Comparison of ENCODE assay signal across 8 cellular contexts in the genomic region with DNA sequence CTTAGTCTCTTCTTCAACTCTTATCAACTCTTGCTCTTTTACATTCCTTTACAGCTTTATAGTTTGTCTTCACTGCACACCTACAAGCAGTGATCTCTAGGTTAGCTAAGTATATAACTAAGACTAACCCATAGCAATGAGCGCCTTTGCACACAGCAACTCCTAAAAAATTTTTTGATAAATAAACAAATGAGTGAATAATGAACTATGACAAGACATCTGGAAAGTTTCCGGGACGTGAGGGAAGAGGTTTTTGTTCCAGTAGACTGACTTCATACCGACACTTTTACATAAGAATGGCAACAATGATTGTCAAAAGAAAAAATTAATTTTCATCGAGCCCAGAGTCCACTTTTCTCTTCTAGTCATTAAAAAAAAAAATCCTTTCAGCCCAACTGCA.
DNase-seq lines count a peak whose midpoint lies in the region; ATAC-seq and TF ChIP-seq lines count a peak whose summit lies in the region.

No MANE protein-coding gene starts in this region.

- H3K4me3 ChIP-seq in astrocyte of the spinal cord (ENCODE audit: low read depth, low read length), result peak overlapping the region; percentile 61
- peak overlapping the region; percentile 58 to 88 (median 67) for H3K4me3 ChIP-seq in liver (ENCODE audit: low read depth in 1 of 3, low read length in 3 of 3)
- peak overlapping the region; percentile 50 to 92 (median 58) for H3K4me3 ChIP-seq in transverse colon

- peaks cover 0 to 2% of the 10 kb centered on the region in 2 donors for H3K36me3 Mint-ChIP-seq in activated T-cell treated with anti-CD3 and anti-CD28 coated beads, Interleukin-2, amount 50 U/mL, for 72 hours (ENCODE audit: insufficient read depth in 2 of 2)

- no peak for DNase-seq in activated T-cell treated with anti-CD3 and anti-CD28 coated beads, Interleukin-2, amount 50 U/mL, for 72 hours
- no peak for DNase-seq in activated T-cell treated with anti-CD3 and anti-CD28 coated beads, Interleukin-2, amount 50 U/mL, for 1 hour
- DNase-seq in astrocyte of the spinal cord (ENCODE audit: low read depth, low spot score) (no peak), transverse colon (no peak), NCI-H524 treated with DMSO at 0.1 percent for 48 hours (lab: John Stamatoyannopoulos, UW) (no peak), UCSD-AML1 (lab: John Stamatoyannopoulos, UW; ENCODE audit: unreplicated experiment) (no peak)
- DNase-seq in activated CD8-positive, alpha-beta memory T cell treated with anti-CD3 and anti-CD28 coated beads, Interleukin-2, amount 50 U/mL, for 4 hours, result no peak

- WGBS in liver, result 40% methylated on average over 5 of the region's 5 CpGs
- WGBS in transverse colon (ENCODE audit: low coverage in 1 of 2), 2 donors, result 5 to 10% methylated on average over 5 of the region's 5 CpGs

- in situ Hi-C loops in astrocyte of the spinal cord (cut with HindIII; ENCODE audit: low sequenced_read_pairs), result no loop called here
- in situ Hi-C loops in transverse colon (cut with MboI; ENCODE audit: low pct_ligation_motif_present in 1 of 4, low pct_unique_long_range_greater_than_20kb in 1 of 4, low sequenced_read_pairs in 3 of 4), result no loop called here

- H3K9me3 Mint-ChIP-seq in activated T-cell treated with anti-CD3 and anti-CD28 coated beads, Interleukin-2, amount 50 U/mL, for 72 hours, result no peaks in the 10 kb centered on the region

- intact Hi-C loops in transverse colon (cut with DNase I; ENCODE audit: low total_unique reads), result loop anchor here (10.0 kb wide), 1 partner anchor 134 kb away; no protein-coding TSS in a partner anchor

- H3K4me3 Mint-ChIP-seq in activated T-cell treated with anti-CD3 and anti-CD28 coated beads, Interleukin-2, amount 50 U/mL, for 72 hours, result peak overlapping the region; percentile 86 to 94

- peaks cover 33% of the 10 kb centered on the region for H3K4me1 Mint-ChIP-seq in activated T-cell treated with anti-CD3 and anti-CD28 coated beads, Interleukin-2, amount 50 U/mL, for 72 hours (ENCODE audit: low read depth)

- no peaks in the 10 kb centered on the region for H3K27me3 Mint-ChIP-seq in activated T-cell treated with anti-CD3 and anti-CD28 coated beads, Interleukin-2, amount 50 U/mL, for 72 hours (ENCODE audit: low read depth)

- no peak for TF ChIP-seq CTCF in astrocyte of the spinal cord (IDR thresholded peaks at IDR 0.05; ENCODE audit: low read depth, low read length)
- no peak for TF ChIP-seq CTCF in liver (IDR thresholded peaks at IDR 0.05; ENCODE audit: low read depth, low read length, missing input control)
- no peak for TF ChIP-seq CTCF in transverse colon (IDR thresholded peaks at IDR 0.05)

- peak overlapping the region; percentile 87 for H3K27ac Mint-ChIP-seq in activated T-cell treated with anti-CD3 and anti-CD28 coated beads, Interleukin-2, amount 50 U/mL, for 72 hours

- no peak for ATAC-seq in activated T-cell treated with anti-CD3 and anti-CD28 coated beads, Interleukin-2, amount 50 U/mL, for 72 hours (replicated peaks in 1 of 2)

- H3K9ac ChIP-seq in liver (ENCODE audit: low read depth in 1 of 2, low read length in 2 of 2), result peak overlapping the region in 1 of 2 donors; percentile 64

- no peaks in the 10 kb centered on the region for H3K27me3 ChIP-seq in liver (ENCODE audit: control insufficient read depth in 4 of 4, insufficient read depth in 4 of 4, low read length in 3 of 4)
- no peaks in the 10 kb centered on the region for H3K27me3 ChIP-seq in transverse colon

- no peaks in the 10 kb centered on the region for H3K36me3 ChIP-seq in liver (ENCODE audit: control insufficient read depth in 4 of 4, insufficient read depth in 3 of 4, low read depth in 1 of 4, low read length in 3 of 4)
- H3K36me3 ChIP-seq in transverse colon, result no peaks in the 10 kb centered on the region

- no peak for TF ChIP-seq POLR2A in transverse colon (IDR thresholded peaks at IDR 0.05)

- H3K4me1 ChIP-seq in liver (ENCODE audit: control insufficient read depth in 4 of 4, insufficient read depth in 4 of 4, low read length in 3 of 4) (peaks cover 0 to 14% (median 9%) of the 10 kb centered on the region in 4 donors), transverse colon (peaks cover 3 to 19% (median 12%) of the 10 kb centered on the region in 4 donors)

- H3K9me3 ChIP-seq in liver (ENCODE audit: control insufficient read depth in 4 of 4, low read length in 3 of 4), result no peaks in the 10 kb centered on the region
- no peaks in the 10 kb centered on the region for H3K9me3 ChIP-seq in transverse colon

- H3K27ac ChIP-seq in liver (ENCODE audit: low read depth in 1 of 2, low read length in 2 of 2) (peak overlapping the region; percentile 53 to 60), transverse colon (peak overlapping the region; percentile 92 to 95 (median 92))

- no peak for TF ChIP-seq RAD21 in liver (IDR thresholded peaks at IDR 0.05)

- no peak for TF ChIP-seq EP300 in transverse colon (IDR thresholded peaks at IDR 0.05; ENCODE audit: low read depth)

TF ChIP-seq in liver, 16 proteins besides CTCF, POLR2A, EP300 and RAD21:
- TF ChIP-seq, protein P1, sequence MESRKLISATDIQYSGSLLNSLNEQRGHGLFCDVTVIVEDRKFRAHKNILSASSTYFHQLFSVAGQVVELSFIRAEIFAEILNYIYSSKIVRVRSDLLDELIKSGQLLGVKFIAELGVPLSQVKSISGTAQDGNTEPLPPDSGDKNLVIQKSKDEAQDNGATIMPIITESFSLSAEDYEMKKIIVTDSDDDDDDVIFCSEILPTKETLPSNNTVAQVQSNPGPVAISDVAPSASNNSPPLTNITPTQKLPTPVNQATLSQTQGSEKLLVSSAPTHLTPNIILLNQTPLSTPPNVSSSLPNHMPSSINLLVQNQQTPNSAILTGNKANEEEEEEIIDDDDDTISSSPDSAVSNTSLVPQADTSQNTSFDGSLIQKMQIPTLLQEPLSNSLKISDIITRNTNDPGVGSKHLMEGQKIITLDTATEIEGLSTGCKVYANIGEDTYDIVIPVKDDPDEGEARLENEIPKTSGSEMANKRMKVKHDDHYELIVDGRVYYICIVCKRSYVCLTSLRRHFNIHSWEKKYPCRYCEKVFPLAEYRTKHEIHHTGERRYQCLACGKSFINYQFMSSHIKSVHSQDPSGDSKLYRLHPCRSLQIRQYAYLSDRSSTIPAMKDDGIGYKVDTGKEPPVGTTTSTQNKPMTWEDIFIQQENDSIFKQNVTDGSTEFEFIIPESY (IDR thresholded peaks at IDR 0.05), result no peak
- no peak for TF ChIP-seq NR2F2 (IDR thresholded peaks at IDR 0.05)
- no peak for TF ChIP-seq SP1 (IDR thresholded peaks at IDR 0.05)
- TF ChIP-seq GABPA (IDR thresholded peaks at IDR 0.05 in 1 of 2, conservative IDR thresholded peaks at IDR 0.05 in 1 of 2), result no peak
- TF ChIP-seq, protein P2, sequence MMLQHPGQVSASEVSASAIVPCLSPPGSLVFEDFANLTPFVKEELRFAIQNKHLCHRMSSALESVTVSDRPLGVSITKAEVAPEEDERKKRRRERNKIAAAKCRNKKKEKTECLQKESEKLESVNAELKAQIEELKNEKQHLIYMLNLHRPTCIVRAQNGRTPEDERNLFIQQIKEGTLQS (IDR thresholded peaks at IDR 0.05), result no peak
- TF ChIP-seq, protein P3, sequence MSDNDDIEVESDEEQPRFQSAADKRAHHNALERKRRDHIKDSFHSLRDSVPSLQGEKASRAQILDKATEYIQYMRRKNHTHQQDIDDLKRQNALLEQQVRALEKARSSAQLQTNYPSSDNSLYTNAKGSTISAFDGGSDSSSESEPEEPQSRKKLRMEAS (IDR thresholded peaks at IDR 0.05), result no peak
- TF ChIP-seq TAF1 (conservative IDR thresholded peaks at IDR 0.05), result no peak
- no peak for TF ChIP-seq EGR1 (IDR thresholded peaks at IDR 0.05; ENCODE audit: low read depth in 2 of 2)
- TF ChIP-seq RXRA (IDR thresholded peaks at IDR 0.05), result no peak
- TF ChIP-seq HNF4G (IDR thresholded peaks at IDR 0.05), result no peak
